ENCODE assay signal across 1 cellular context in genomic region chr18:80034068-80034851, GRCh38.
TF ChIP-seq lines count a peak whose summit lies in the region.

RBFA (plus strand) TSS chr18:80034434; CDS start chr18:80034496, 62 bp downstream.

TF ChIP-seq in K562, 482 proteins besides CTCF, POLR2A, EP300 and RAD21 (continued from another document and continues in another):
- TF ChIP-seq SIN3A (IDR thresholded peaks at IDR 0.05; ENCODE audit: borderline replicate concordance in 2 of 2, control insufficient read depth in 1 of 2, low read depth in 2 of 2, low read length in 2 of 2) (peak; percentile 65 to 92; a peak in 2 of 4 replicates), ZBTB40 (IDR thresholded peaks at IDR 0.05) (0 out of 2 replicates have a peak, but pooled peaks have one; percentile 21), ZBTB40 (CRISPR knock-in tag; IDR thresholded peaks at IDR 0.05) (no peak), ATF7 (IDR thresholded peaks at IDR 0.05) (peak; percentile 66), ZBTB7A (IDR thresholded peaks at IDR 0.05; ENCODE audit: borderline replicate concordance, control insufficient read depth, low read depth, low read length) (peak; percentile 52; the same call in 1 of the 2 replicates), TEAD1 (CRISPR knock-in tag; IDR thresholded peaks at IDR 0.05) (0 out of 4 replicates have a peak, but pooled peaks of 1 of the 2 experiments have one; percentile 11), POLR2G (IDR thresholded peaks at IDR 0.05; ENCODE audit: low read depth, low read length) (peak; percentile 93), NEUROD1 (IDR thresholded peaks at IDR 0.05; ENCODE audit: borderline replicate concordance, low read depth, low read length, partially characterized antibody) (peak; percentile 11), NONO (IDR thresholded peaks at IDR 0.05; ENCODE audit: low read depth in 2 of 2, low read length in 1 of 2) (peak in 1 of 2 experiments; percentile 55; a peak in 1 of 4 replicates), MEIS2 (IDR thresholded peaks at IDR 0.05; ENCODE audit: partially characterized antibody) (peak; percentile 55), HMGN3 (IDR thresholded peaks at IDR 0.05; ENCODE audit: borderline replicate concordance, extremely low read depth, insufficient read length, low read depth, low read length) (peak; percentile 28), TBL1XR1 (IDR thresholded peaks at IDR 0.05; ENCODE audit: low read length in 2 of 2) (no peak), DIDO1 (tag; IDR thresholded peaks at IDR 0.05; ENCODE audit: low read depth) (no peak), ZNF184 (CRISPR knock-in tag; IDR thresholded peaks at IDR 0.05) (no peak), TBP (optimal IDR thresholded peaks at IDR 0.05; ENCODE audit: low read depth, low read length) (peak; percentile 47), ID3 (CRISPR knock-in tag; IDR thresholded peaks at IDR 0.05) (no peak), ID3 (tag; IDR thresholded peaks at IDR 0.05) (0 out of 2 replicates have a peak, but pooled peaks have one; percentile 45), NKRF (IDR thresholded peaks at IDR 0.05; ENCODE audit: borderline replicate concordance) (peak; percentile 93), CREB1 (IDR thresholded peaks at IDR 0.05) (peak; percentile 81), CREB1 (CRISPR knock-in tag; IDR thresholded peaks at IDR 0.05) (peak; percentile 57; the same call in 1 of the 2 replicates), MXI1 (IDR thresholded peaks at IDR 0.05; ENCODE audit: low read depth, low read length) (peak; percentile 86), KDM5B (IDR thresholded peaks at IDR 0.05; ENCODE audit: insufficient replicate concordance, low read depth, low read length) (peak; percentile 67), GMEB1 (CRISPR knock-in tag; IDR thresholded peaks at IDR 0.05) (peak; percentile 51), CBX3 (IDR thresholded peaks at IDR 0.05; ENCODE audit: borderline replicate concordance in 1 of 2, low read length in 2 of 2) (peak in 1 of 2 experiments; percentile 23; a peak in 1 of 3 replicates), CREM (IDR thresholded peaks at IDR 0.05; ENCODE audit: low read depth) (peak; percentile 55), L3MBTL2 (IDR thresholded peaks at IDR 0.05) (peak; percentile 88), KDM2B (CRISPR knock-in tag; IDR thresholded peaks at IDR 0.05) (0 out of 2 replicates have a peak, but pooled peaks have one; percentile 20), ZNF639 (CRISPR knock-in tag; conservative IDR thresholded peaks at IDR 0.05 in 1 of 2, IDR thresholded peaks at IDR 0.05 in 1 of 2) (peak in 1 of 2 experiments; percentile 57; a peak in 2 of 4 replicates), ATF1 (CRISPR knock-in tag; IDR thresholded peaks at IDR 0.05) (peak; percentile 5; the same call in 1 of the 2 replicates), ATF1 (tag; IDR thresholded peaks at IDR 0.05) (peak; percentile 61), RB1 (IDR thresholded peaks at IDR 0.05; ENCODE audit: low read depth) (peak; percentile 68), SUPT5H (IDR thresholded peaks at IDR 0.05) (peak; percentile 78), NRF1 (conservative IDR thresholded peaks at IDR 0.05 in 1 of 2, IDR thresholded peaks at IDR 0.05 in 1 of 2) (peak; percentile 92 to 93), NUFIP1 (IDR thresholded peaks at IDR 0.05; ENCODE audit: partially characterized antibody) (no peak), YY1 (IDR thresholded peaks at IDR 0.05; ENCODE audit: borderline replicate concordance in 1 of 3, control insufficient read depth in 1 of 3, extremely low read depth in 1 of 3, insufficient read depth in 3 of 3, insufficient read length in 1 of 3, insufficient replicate concordance in 2 of 3, low read depth in 1 of 3, low read length in 2 of 3) (peak in 1 of 3 experiments; percentile 48), MTA3 (IDR thresholded peaks at IDR 0.05; ENCODE audit: borderline replicate concordance) (peak; percentile 49; the same call in 1 of the 2 replicates), ARID1B (IDR thresholded peaks at IDR 0.05) (0 out of 2 replicates have a peak, but pooled peaks have one; percentile 15)
- TF ChIP-seq, protein P1, sequence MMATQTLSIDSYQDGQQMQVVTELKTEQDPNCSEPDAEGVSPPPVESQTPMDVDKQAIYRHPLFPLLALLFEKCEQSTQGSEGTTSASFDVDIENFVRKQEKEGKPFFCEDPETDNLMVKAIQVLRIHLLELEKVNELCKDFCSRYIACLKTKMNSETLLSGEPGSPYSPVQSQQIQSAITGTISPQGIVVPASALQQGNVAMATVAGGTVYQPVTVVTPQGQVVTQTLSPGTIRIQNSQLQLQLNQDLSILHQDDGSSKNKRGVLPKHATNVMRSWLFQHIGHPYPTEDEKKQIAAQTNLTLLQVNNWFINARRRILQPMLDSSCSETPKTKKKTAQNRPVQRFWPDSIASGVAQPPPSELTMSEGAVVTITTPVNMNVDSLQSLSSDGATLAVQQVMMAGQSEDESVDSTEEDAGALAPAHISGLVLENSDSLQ (IDR thresholded peaks at IDR 0.05), result peak; percentile 2; the same call in 1 of the 2 replicates
- TF ChIP-seq, protein P2, sequence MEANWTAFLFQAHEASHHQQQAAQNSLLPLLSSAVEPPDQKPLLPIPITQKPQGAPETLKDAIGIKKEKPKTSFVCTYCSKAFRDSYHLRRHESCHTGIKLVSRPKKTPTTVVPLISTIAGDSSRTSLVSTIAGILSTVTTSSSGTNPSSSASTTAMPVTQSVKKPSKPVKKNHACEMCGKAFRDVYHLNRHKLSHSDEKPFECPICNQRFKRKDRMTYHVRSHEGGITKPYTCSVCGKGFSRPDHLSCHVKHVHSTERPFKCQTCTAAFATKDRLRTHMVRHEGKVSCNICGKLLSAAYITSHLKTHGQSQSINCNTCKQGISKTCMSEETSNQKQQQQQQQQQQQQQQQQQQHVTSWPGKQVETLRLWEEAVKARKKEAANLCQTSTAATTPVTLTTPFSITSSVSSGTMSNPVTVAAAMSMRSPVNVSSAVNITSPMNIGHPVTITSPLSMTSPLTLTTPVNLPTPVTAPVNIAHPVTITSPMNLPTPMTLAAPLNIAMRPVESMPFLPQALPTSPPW (CRISPR knock-in tag; IDR thresholded peaks at IDR 0.05), result peak; percentile 67
- TF ChIP-seq, protein P3, sequence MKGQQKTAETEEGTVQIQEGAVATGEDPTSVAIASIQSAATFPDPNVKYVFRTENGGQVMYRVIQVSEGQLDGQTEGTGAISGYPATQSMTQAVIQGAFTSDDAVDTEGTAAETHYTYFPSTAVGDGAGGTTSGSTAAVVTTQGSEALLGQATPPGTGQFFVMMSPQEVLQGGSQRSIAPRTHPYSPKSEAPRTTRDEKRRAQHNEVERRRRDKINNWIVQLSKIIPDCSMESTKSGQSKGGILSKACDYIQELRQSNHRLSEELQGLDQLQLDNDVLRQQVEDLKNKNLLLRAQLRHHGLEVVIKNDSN (CRISPR knock-in tag; IDR thresholded peaks at IDR 0.05), result no peak
- TF ChIP-seq, protein P4, sequence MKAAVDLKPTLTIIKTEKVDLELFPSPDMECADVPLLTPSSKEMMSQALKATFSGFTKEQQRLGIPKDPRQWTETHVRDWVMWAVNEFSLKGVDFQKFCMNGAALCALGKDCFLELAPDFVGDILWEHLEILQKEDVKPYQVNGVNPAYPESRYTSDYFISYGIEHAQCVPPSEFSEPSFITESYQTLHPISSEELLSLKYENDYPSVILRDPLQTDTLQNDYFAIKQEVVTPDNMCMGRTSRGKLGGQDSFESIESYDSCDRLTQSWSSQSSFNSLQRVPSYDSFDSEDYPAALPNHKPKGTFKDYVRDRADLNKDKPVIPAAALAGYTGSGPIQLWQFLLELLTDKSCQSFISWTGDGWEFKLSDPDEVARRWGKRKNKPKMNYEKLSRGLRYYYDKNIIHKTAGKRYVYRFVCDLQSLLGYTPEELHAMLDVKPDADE (conservative IDR thresholded peaks at IDR 0.05; ENCODE audit: control insufficient read depth, low read depth, low read length), result peak; percentile 15; the same call in 1 of the 2 replicates
